27 cellular contexts compared by ENCODE assay signal in genomic region chr7:98946389-98946788, GRCh38.
"Had no signal": no experiment of that assay in that cellular context is flagged by ENCODE, and none has a peak within 500 bp of the region (broad histone marks: within the 10 kb centered on the region; RNA-seq: fewer than 3 reads in every experiment).

No MANE protein-coding gene starts in this region.

- H3K27ac Mint-ChIP-seq: type B pancreatic cell had no signal

- H3K27me3 Mint-ChIP-seq: activated naive CD8-positive, alpha-beta T cell treated with anti-CD3 and anti-CD28 coated beads, Interleukin-2, amount 50 U/mL, for 24 hours; naive B cell; type B pancreatic cell had no signal

- H3K4me3 Mint-ChIP-seq: activated naive CD8-positive, alpha-beta T cell treated with anti-CD3 and anti-CD28 coated beads, Interleukin-2, amount 50 U/mL, for 24 hours; naive B cell; neural crest cell; type B pancreatic cell had no signal

- H3K4me3 ChIP-seq: body of pancreas, esophagus muscularis mucosa, spleen, testis had no signal

- H3K4me1 ChIP-seq: body of pancreas, spleen, testis had no signal

- DNase-seq: activated CD4-positive, alpha-beta T cell treated with anti-CD3 and anti-CD28 coated beads for 1 hour; activated gamma-delta T cell; activated naive CD4-positive, alpha-beta T cell treated with anti-CD3 and anti-CD28 coated beads, Interleukin-2, amount 50 U/mL, for 16 hours; activated naive CD8-positive, alpha-beta T cell treated with anti-CD3 and anti-CD28 coated beads, Interleukin-2, amount 50 U/mL, for 24 hours; activated T-cell treated with anti-CD3 and anti-CD28 coated beads, Interleukin-2, amount 50 U/mL, for 48 hours; anterior cingulate cortex; body of pancreas; central memory CD4-positive, alpha-beta T cell; effector memory CD4-positive, alpha-beta T cell; hippocampal formation; kidney glomerular epithelial cell; left ventricle myocardium superior; mammary epithelial cell; naive B cell; retina; spleen; stimulated activated CD4-positive, alpha-beta T cell treated with anti-CD3 and anti-CD28 coated beads, Interleukin-4, amount 100 ng/mL, for 1 hour; stimulated activated naive CD4-positive, alpha-beta T cell; T-helper 1 cell; testis; WERI-Rb-1 had no signal

- H3K4me1 Mint-ChIP-seq: activated naive CD8-positive, alpha-beta T cell treated with anti-CD3 and anti-CD28 coated beads, Interleukin-2, amount 50 U/mL, for 24 hours; naive B cell; neural crest cell had no signal

- ATAC-seq: activated naive CD8-positive, alpha-beta T cell treated with anti-CD3 and anti-CD28 coated beads, Interleukin-2, amount 50 U/mL, for 24 hours; body of pancreas had no signal

- H3K27ac ChIP-seq: body of pancreas, esophagus muscularis mucosa, spleen, testis, WERI-Rb-1 had no signal

- H3K9me3 ChIP-seq: body of pancreas, esophagus muscularis mucosa, spleen, testis had no signal

- FAIRE-seq: colon, frontal cortex, TTC549 had no signal

- H3K9me3 Mint-ChIP-seq: activated naive CD8-positive, alpha-beta T cell treated with anti-CD3 and anti-CD28 coated beads, Interleukin-2, amount 50 U/mL, for 24 hours; naive B cell; neural crest cell; type B pancreatic cell had no signal

- H3K27me3 ChIP-seq: body of pancreas, esophagus muscularis mucosa, spleen, testis had no signal
